In genomic region chr6:121237859-121238258, GRCh38 we compare ENCODE assay signal across 21 cellular contexts.
DNase-seq lines count a peak whose midpoint lies in the region; ATAC-seq, FAIRE-seq and TF ChIP-seq lines count a peak whose summit lies in the region.
"Had no signal": no experiment of that assay in that cellular context is flagged by ENCODE, and none has a peak within 500 bp of the region (broad histone marks: within the 10 kb centered on the region; RNA-seq: fewer than 3 reads in every experiment).

No MANE protein-coding gene starts in this region.

- no peaks in the 10 kb centered on the region for H3K4me1 Mint-ChIP-seq in T-helper 17 cell
- H3K4me1 Mint-ChIP-seq: CD4-positive, alpha-beta memory T cell had no signal

- no peaks in the 10 kb centered on the region for H3K27me3 ChIP-seq in PC-3 (ENCODE audit: low read length)
- H3K27me3 ChIP-seq in bronchial epithelial cell (ENCODE audit: control insufficient read depth, insufficient read depth, low read length), result no peaks in the 10 kb centered on the region

- no peak overlapping the region for H3K27ac ChIP-seq in PC-3 (ENCODE audit: low read length)
- H3K27ac ChIP-seq: GM23248 had no signal

- no peaks in the 10 kb centered on the region for H3K36me3 ChIP-seq in PC-3 (ENCODE audit: low read depth, low read length)
- no peaks in the 10 kb centered on the region for H3K36me3 ChIP-seq in bronchial epithelial cell (ENCODE audit: control insufficient read depth, insufficient read depth, low read length)

- POLR2A ChIA-PET in PC-3 (lab: Charles Lee; ENCODE audit: unreplicated experiment), result no interaction called here

- TF ChIP-seq CTCF in PC-3 (conservative IDR thresholded peaks at IDR 0.05; ENCODE audit: low read depth, low read length) (no peak), bronchial epithelial cell (IDR thresholded peaks at IDR 0.05; ENCODE audit: insufficient read depth, low read length, severe bottlenecking) (no peak), GM13976 (IDR thresholded peaks at IDR 0.05; ENCODE audit: borderline replicate concordance, control extremely low read depth, extremely low read depth, insufficient read depth, missing control alignments) (no peak)

- H3K4me1 ChIP-seq in PC-3 (ENCODE audit: insufficient read depth, low read length), result peaks cover 5% of the 10 kb centered on the region; the same call in 1 of the 2 replicates

- H3K27me3 Mint-ChIP-seq in T-helper 17 cell, result no peaks in the 10 kb centered on the region
- H3K27me3 Mint-ChIP-seq: CD4-positive, alpha-beta memory T cell had no signal

- H3K9me3 ChIP-seq in PC-3 (ENCODE audit: low read length), result no peaks in the 10 kb centered on the region
- H3K9me3 ChIP-seq in T-helper 17 cell (ENCODE audit: control insufficient read depth, low read length, poor library complexity, severe bottlenecking), result no peaks in the 10 kb centered on the region

- H3K9me2 ChIP-seq in PC-3 (replicated peaks; ENCODE audit: low read length), result no peaks in the 10 kb centered on the region

- in situ Hi-C loops in GM13976 (cut with MboI; ENCODE audit: low sequenced_read_pairs, unreplicated experiment), result no loop called here

- H3K4me3 ChIP-seq in PC-3 (ENCODE audit: low read length) (no peak overlapping the region), bronchial epithelial cell (ENCODE audit: low read depth, low read length) (no peak overlapping the region)
- H3K4me3 ChIP-seq: GM12878, GM23248 had no signal

- peaks cover 5% of the 10 kb centered on the region for H3K36me3 Mint-ChIP-seq in T-helper 17 cell (ENCODE audit: low read depth)

- BruUV-seq in PC-3 (replicated peaks; lab: Mats Ljungman, UMichigan), result no TSS peak

- no peaks in the 10 kb centered on the region for H3F3A ChIP-seq in PC-3 (ENCODE audit: low read length, unreplicated experiment)

- H3K27ac Mint-ChIP-seq in T-helper 17 cell, result no peak overlapping the region

- H4K20me1 ChIP-seq in PC-3 (ENCODE audit: low read length), result no peaks in the 10 kb centered on the region

- no peak for ATAC-seq in PC-3
- ATAC-seq in T-helper 17 cell, result no peak
- no peak for ATAC-seq in HG03039 (IDR thresholded peaks at IDR 0.05; ENCODE audit: unreplicated experiment)
- ATAC-seq: GM12878 had no signal

- no peak overlapping the region for H3K4me3 Mint-ChIP-seq in T-helper 17 cell

- no peak overlapping the region for H3K4me2 ChIP-seq in PC-3 (ENCODE audit: low read length)

- FAIRE-seq in GM19239 (lab: Jason Lieb, UNC), result peak; percentile 37
- no peak for FAIRE-seq in bronchial epithelial cell (lab: Jason Lieb, UNC)
- FAIRE-seq: GM12878, GM18507, H1 had no signal

- no peaks in the 10 kb centered on the region for H3K79me2 ChIP-seq in PC-3 (ENCODE audit: low read length)

- DNase-seq in GM19239 (ENCODE audit: insufficient read length, low spot score) (no peak), PC-3 (peak; percentile 35), bronchial epithelial cell (ENCODE audit: low read depth) (peak; percentile 58), iris pigment epithelial cell (ENCODE audit: low read depth) (peak; percentile 3), DMS 273 treated with DMSO at 0.1 percent for 48 hours (lab: John Stamatoyannopoulos, UW) (no peak), T-helper 17 cell (no peak), GM13976 (ENCODE audit: low spot score) (no peak)
- DNase-seq: C1 segment of cervical spinal cord; Calu3; CD4-positive, alpha-beta memory T cell; COR-L47; DMS153; DND-41; GDM1; GM23248; H7; HCEC 1CT had no signal

- intact Hi-C loops in PC-3 (cut with micrococcal nuclease), result no loop called here

- CTCF ChIA-PET in PC-3 (lab: Charles Lee), result no interaction called here

- H2AFZ ChIP-seq in PC-3 (ENCODE audit: low read length), result no peak overlapping the region
- H2AFZ ChIP-seq: GM23248 had no signal

- no peak overlapping the region for H3K9ac ChIP-seq in PC-3 (ENCODE audit: low read length)
- H3K9ac ChIP-seq: GM23248 had no signal

Comparison
In these comparisons a context has a peak if more than half of its experiments do, and no peak if none do; other contexts are left out.
1. DNase-seq: peak in PC-3 (single experiment), bronchial epithelial cell (single experiment) and iris pigment epithelial cell (single experiment); none in GM19239 (single experiment), DMS 273 treated with DMSO at 0.1 percent for 48 hours (single experiment), T-helper 17 cell (0 of 3) and GM13976 (single experiment).